Comparison of ENCODE assay signal across 28 cellular contexts in genomic region chr12:95997276-95997675, GRCh38. TPM values are rescaled to one million over a fixed set of nuclear protein-coding genes. Genes with fewer than 3 reads are reported as not detected.
"Had no signal": no experiment of that assay in that cellular context is flagged by ENCODE, and none has a peak within 500 bp of the region (broad histone marks: within the 10 kb centered on the region; RNA-seq: fewer than 3 reads in every experiment).

No MANE protein-coding gene starts in this region.

- H3K4me3 Mint-ChIP-seq: effector memory CD8-positive, alpha-beta T cell; naive thymus-derived CD8-positive, alpha-beta T cell; stimulated activated naive CD8-positive, alpha-beta T cell treated with anti-CD3 and anti-CD28 coated beads, Interleukin-15, amount 100 ng/mL, for 72 hours had no signal

- H3K4me2 ChIP-seq: smooth muscle cell had no signal

- H3K36me3 ChIP-seq: uterus had no signal

- H3K27ac ChIP-seq: epithelial cell of prostate, gastrocnemius medialis, parathyroid adenoma, suprapubic skin, transverse colon, upper lobe of right lung, uterus had no signal

- H3K27ac Mint-ChIP-seq: progenitor cell of endocrine pancreas had no signal

- H3K4me1 ChIP-seq: gastrocnemius medialis, parathyroid adenoma, uterus had no signal

- H3K9me3 Mint-ChIP-seq: effector memory CD8-positive, alpha-beta T cell; naive thymus-derived CD8-positive, alpha-beta T cell; stimulated activated naive CD8-positive, alpha-beta T cell treated with anti-CD3 and anti-CD28 coated beads, Interleukin-15, amount 100 ng/mL, for 72 hours had no signal

- ATAC-seq: effector memory CD8-positive, alpha-beta T cell; gastrocnemius medialis; left ventricle myocardium superior; naive thymus-derived CD8-positive, alpha-beta T cell; sciatic nerve; stimulated activated naive CD8-positive, alpha-beta T cell treated with anti-CD3 and anti-CD28 coated beads, Interleukin-15, amount 100 ng/mL, for 72 hours; upper lobe of right lung had no signal

- H3K9me3 ChIP-seq: gastrocnemius medialis, suprapubic skin, transverse colon, upper lobe of right lung, uterus had no signal

- H3K27me3 Mint-ChIP-seq: effector memory CD8-positive, alpha-beta T cell; naive thymus-derived CD8-positive, alpha-beta T cell; stimulated activated naive CD8-positive, alpha-beta T cell treated with anti-CD3 and anti-CD28 coated beads, Interleukin-15, amount 100 ng/mL, for 72 hours had no signal

- H3K79me2 ChIP-seq: parathyroid adenoma had no signal

- H3K27me3 ChIP-seq: gastrocnemius medialis, suprapubic skin, transverse colon, upper lobe of right lung, uterus had no signal

- DNase-seq: cortex of kidney; effector memory CD8-positive, alpha-beta T cell; gastrocnemius medialis; head of caudate nucleus; left ventricle myocardium superior; mesendoderm; midbrain; naive thymus-derived CD8-positive, alpha-beta T cell; stimulated activated CD4-positive, alpha-beta T cell treated with anti-CD3 and anti-CD28 coated beads, Interleukin-12 subunit alpha, Interleukin-12 subunit beta, amount 100 ng/mL, for 4 hours; stimulated activated CD4-positive, alpha-beta T cell treated with anti-CD3 and anti-CD28 coated beads, Interleukin-1b, Interleukin-23, amount 100 ng/mL, for 48 hours; stimulated activated CD4-positive, alpha-beta T cell treated with anti-CD3 and anti-CD28 coated beads, Interleukin-4, amount 100 ng/mL, for 1 hour; stimulated activated CD8-positive, alpha-beta memory T cell treated with anti-CD3 and anti-CD28 coated beads, Interleukin-4, amount 100 ng/mL, for 48 hours; stimulated activated naive CD4-positive, alpha-beta T cell; stimulated activated naive CD8-positive, alpha-beta T cell treated with anti-CD3 and anti-CD28 coated beads, Interleukin-15, amount 100 ng/mL, for 72 hours; transverse colon; upper lobe of right lung; uterus had no signal

- H3K4me3 ChIP-seq: gastrocnemius medialis, smooth muscle cell, suprapubic skin, transverse colon, upper lobe of right lung, uterus had no signal

- H2AFZ ChIP-seq: parathyroid adenoma had no signal

RNA-seq across cellular contexts. Expression of gene HAL, which starts 1.1 kb away (rescaled TPM):
- total RNA-seq: myocyte had no signal

RNA-seq across cellular contexts. Expression of gene AMDHD1, which starts 54.1 kb away (rescaled TPM):
- total RNA-seq: glomerular endothelial cell, lung microvascular endothelial cell had no signal

RNA-seq across cellular contexts. Expression of gene CCDC38, which starts 54.9 kb away (rescaled TPM):
- total RNA-seq: dermis microvascular lymphatic vessel endothelial cell, esophagus mucosa, gastrocnemius medialis, glomerular endothelial cell, lung microvascular endothelial cell, progenitor cell of endocrine pancreas, smooth muscle cell, transverse colon, upper lobe of right lung had no signal
